Comparison of ENCODE assay signal across 8 cellular contexts in the genomic region with DNA sequence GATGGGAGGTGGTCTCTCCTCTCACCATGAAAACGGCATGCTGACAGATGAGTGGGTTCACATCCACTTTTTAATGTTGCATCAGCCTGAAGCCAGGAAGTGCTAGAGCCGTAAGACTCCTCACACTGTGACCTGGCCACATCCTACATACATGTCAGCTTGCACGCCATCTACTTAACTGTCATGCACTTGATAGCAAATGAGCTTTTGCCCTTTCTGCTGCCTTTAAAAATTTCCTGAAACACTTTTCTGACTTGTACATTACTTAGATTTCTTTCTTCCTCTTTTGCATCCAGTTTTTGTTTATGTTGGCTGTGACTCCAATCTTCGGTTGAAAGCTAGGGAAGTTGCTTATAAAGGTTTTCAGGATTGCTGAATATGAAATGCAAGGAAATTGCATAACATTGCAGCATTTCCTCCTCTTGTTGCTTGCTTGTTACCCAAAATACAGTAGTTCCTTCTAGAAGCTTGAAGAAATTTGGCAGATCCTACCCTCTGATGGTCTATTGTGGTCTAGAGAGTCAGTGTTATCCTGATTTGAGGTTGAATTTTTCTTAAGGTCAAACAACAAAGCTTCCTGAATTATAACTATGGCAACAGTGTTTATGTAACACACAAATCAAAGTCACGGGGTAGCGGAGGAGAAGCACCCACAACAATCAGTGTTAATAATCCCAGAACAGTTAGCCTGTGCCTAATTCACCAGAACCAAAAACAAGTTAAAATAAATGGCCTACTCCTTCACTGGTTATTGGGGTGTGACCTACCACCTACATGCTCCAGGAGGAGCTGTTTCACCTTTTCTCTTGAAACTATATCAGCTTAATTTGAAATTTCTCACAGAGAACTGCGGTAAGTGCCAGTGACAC.
A peak's percentile ranks its signal among the peaks of the same experiment; 100 is the strongest.
DNase-seq lines count a peak whose midpoint lies in the region; ATAC-seq and TF ChIP-seq lines count a peak whose summit lies in the region.

No MANE protein-coding gene starts in this region.

- DNase-seq in AG08396 (ENCODE audit: low spot score) (peak; percentile 47), NCI-H446 (lab: John Stamatoyannopoulos, UW) (peak; percentile 28 to 48), activated T-cell treated with anti-CD3 and anti-CD28 coated beads for 24 hours (ENCODE audit: low read depth) (peak; percentile 40), fibroblast of lung (ENCODE audit: low read depth in 2 of 2) (peak; percentile 91 to 96), omental fat pad (ENCODE audit: low spot score) (no peak), epidermal melanocyte (ENCODE audit: insufficient read length, low spot score) (no peak)

- no peaks in the 10 kb centered on the region for H3K79me2 ChIP-seq in fibroblast of lung (ENCODE audit: control insufficient read depth, insufficient read depth, low read length)

- no peaks in the 10 kb centered on the region for H4K20me1 ChIP-seq in fibroblast of lung (ENCODE audit: control insufficient read depth, extremely low read depth, insufficient read depth, low read length)

- peaks cover 18% of the 10 kb centered on the region for H3K4me1 ChIP-seq in fibroblast of lung (ENCODE audit: control insufficient read depth, extremely low read depth, insufficient read depth, low read length)

- no peak overlapping the region for H3K9ac ChIP-seq in fibroblast of lung (ENCODE audit: insufficient read depth, low read length)

- TF ChIP-seq POLR2A in GM18505 (IDR thresholded peaks at IDR 0.05; ENCODE audit: borderline replicate concordance, extremely low read depth, insufficient read depth, insufficient read length): peak; percentile 52

- no peaks in the 10 kb centered on the region for H3K9me3 ChIP-seq in fibroblast of lung (ENCODE audit: control insufficient read depth, insufficient read depth, low read depth, low read length)

- H3K27me3 ChIP-seq in fibroblast of lung (ENCODE audit: control insufficient read depth, insufficient read depth, low read length): no peaks in the 10 kb centered on the region

- TF ChIP-seq CTCF in fibroblast of lung (conservative IDR thresholded peaks at IDR 0.05 in 1 of 2, IDR thresholded peaks at IDR 0.05 in 1 of 2; ENCODE audit: low read depth in 1 of 2, low read length in 2 of 2): peak; percentile 58 to 61
- TF ChIP-seq CTCF in omental fat pad (IDR thresholded peaks at IDR 0.05): no peak

- no peaks in the 10 kb centered on the region for H3K36me3 ChIP-seq in fibroblast of lung (ENCODE audit: control insufficient read depth, insufficient read depth, low read length)

- peak overlapping the region in 1 of 4 experiments; percentile 16 for H3K4me3 ChIP-seq in fibroblast of lung (replicated peaks in 1 of 4; ENCODE audit: control extremely low read depth in 1 of 4, insufficient read depth in 1 of 4, low read depth in 3 of 4, low read length in 4 of 4)

- no peak overlapping the region for H2AFZ ChIP-seq in fibroblast of lung (ENCODE audit: low read length)

- peak overlapping the region; percentile 75 for H3K4me2 ChIP-seq in fibroblast of lung (ENCODE audit: extremely low read depth, insufficient read depth, low read length)

- peak overlapping the region; percentile 84 for H3K27ac ChIP-seq in fibroblast of lung (ENCODE audit: insufficient read depth, low read length)

- ATAC-seq in GM18505 (IDR thresholded peaks at IDR 0.05; ENCODE audit: unreplicated experiment) (peak; percentile 68), HG02884 (IDR thresholded peaks at IDR 0.05; ENCODE audit: unreplicated experiment) (peak; percentile 74), omental fat pad (ENCODE audit: low FRiP score) (peak; percentile 74)

Comparison
In these comparisons a context has a peak if more than half of its experiments do, and no peak if none do; other contexts are left out.
1. DNase-seq: peak in AG08396 (single experiment), NCI-H446 (2 of 2), activated T-cell treated with anti-CD3 and anti-CD28 coated beads for 24 hours (single experiment) and fibroblast of lung (2 of 2); none in omental fat pad (single experiment) and epidermal melanocyte (single experiment).
2. CTCF ChIP-seq: peak in fibroblast of lung (2 of 2); none in omental fat pad (0 of 3).
3. Peak in every context shown above with its lines, with median percentiles within 50 percentile points of each other: ATAC-seq.